ENCODE assay signal across 16 cellular contexts in the genomic region with DNA sequence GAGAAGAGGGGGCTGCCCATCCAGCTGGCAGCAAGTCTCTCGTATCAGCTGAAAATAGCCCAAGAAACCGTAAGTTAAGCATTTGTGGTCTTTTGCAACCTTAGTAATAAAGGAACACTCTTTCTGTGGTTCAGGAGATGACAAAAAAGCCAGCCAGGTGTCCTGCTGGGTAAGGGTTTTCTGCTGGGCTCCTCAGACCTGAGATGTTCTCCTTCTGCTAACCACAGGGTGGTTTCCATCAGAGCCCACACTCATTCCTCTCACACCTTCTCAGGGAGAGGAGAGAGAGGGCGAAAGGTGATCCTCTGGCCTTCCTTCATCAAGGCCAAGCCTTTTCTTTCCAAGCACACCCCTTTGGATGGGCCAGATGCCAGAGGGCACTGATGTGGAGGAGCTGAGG.
DNase-seq lines count a peak whose midpoint lies in the region; ATAC-seq, FAIRE-seq and TF ChIP-seq lines count a peak whose summit lies in the region.
"Had no signal": no experiment of that assay in that cellular context is flagged by ENCODE, and none has a peak within 500 bp of the region (broad histone marks: within the 10 kb centered on the region; RNA-seq: fewer than 3 reads in every experiment).

No MANE protein-coding gene starts in this region.

- H3K79me2 ChIP-seq in GM12878 (ENCODE audit: control insufficient read depth, insufficient read depth, low read length), result no peaks in the 10 kb centered on the region

- CTCF ChIA-PET in GM12878 (lab: Yijun Ruan, JAX), result interaction anchor here (0.7 to 2.1 kb wide), 3 partner anchors 26 to 116 kb away, joined by 3 to 5 read pairs (median 5); no protein-coding TSS in a partner anchor

- intact Hi-C loops in GM12878 (cut with micrococcal nuclease; ENCODE audit: unreplicated experiment), result no loop called here

- ATAC-seq in GM18861 (IDR thresholded peaks at IDR 0.05; ENCODE audit: unreplicated experiment), result peak; percentile 66
- ATAC-seq in GM21515 (IDR thresholded peaks at IDR 0.05; ENCODE audit: unreplicated experiment), result peak; percentile 47
- peak; percentile 42 for ATAC-seq in HG03095 (IDR thresholded peaks at IDR 0.05; ENCODE audit: unreplicated experiment)
- peak; percentile 72 for ATAC-seq in GM12878
- ATAC-seq: gastrocnemius medialis, left lobe of liver, PC-3 had no signal

- RAD21 ChIA-PET in GM12878 (lab: Charles Lee; ENCODE audit: unreplicated experiment), result interaction anchor here (1.1 kb wide), 2 partner anchors 10 to 25 kb away, joined by 3 read pairs; no protein-coding TSS in a partner anchor

- peak in 1 of 2 experiments; percentile 65; a peak in 2 of 4 replicates for TF ChIP-seq EP300 in GM12878 (IDR thresholded peaks at IDR 0.05; ENCODE audit: borderline replicate concordance in 1 of 2, control insufficient read depth in 1 of 2, low read depth in 2 of 2, low read length in 2 of 2)

- H3K27ac ChIP-seq in GM12878 (ENCODE audit: control insufficient read depth, insufficient read depth), result 0 out of 2 replicates have a peak overlapping the region, but pooled peaks have one; percentile 18
- H3K27ac ChIP-seq: dorsolateral prefrontal cortex, gastrocnemius medialis, neural progenitor cell, spleen had no signal

- H3K4me1 Mint-ChIP-seq in immature natural killer cell, result no peaks in the 10 kb centered on the region
- H3K4me1 Mint-ChIP-seq: neural progenitor cell had no signal

- no peak for TF ChIP-seq POLR2A in GM12878 (IDR thresholded peaks at IDR 0.05; ENCODE audit: low read depth, low read length)

- FAIRE-seq in GM12878 (lab: Jason Lieb, UNC) (peak; percentile 97), RCC 7860 (lab: Jason Lieb, UNC) (no peak)

- H3K4me3 Mint-ChIP-seq in immature natural killer cell, result no peak overlapping the region
- H3K4me3 Mint-ChIP-seq: neural progenitor cell; T-helper 2 cell treated with Interferon-gamma antibody and Interleukin-4, amounts not matched to agents 5 μg/mL and 100 μg/mL, for 36 hours had no signal

- no peaks in the 10 kb centered on the region for H3K27me3 ChIP-seq in GM12878 (replicated peaks in 1 of 2; ENCODE audit: control insufficient read depth in 2 of 2, insufficient read depth in 2 of 2, low read length in 1 of 2)
- H3K27me3 ChIP-seq: dorsolateral prefrontal cortex, gastrocnemius medialis, neural progenitor cell, spleen had no signal

- in situ Hi-C loops in GM12878 (cut with MboI), result no loop called here

- peak; percentile 65 for DNase-seq in GM12878 (ENCODE audit: low read depth, low spot score)
- no peak for DNase-seq in stimulated activated CD4-positive, alpha-beta T cell treated with anti-CD3 and anti-CD28 coated beads, Interleukin-12 subunit alpha, Interleukin-12 subunit beta, amount 100 ng/mL, for 4 hours
- no peak for DNase-seq in immature natural killer cell
- no peak for DNase-seq in NCI-H748 (lab: John Stamatoyannopoulos, UW; ENCODE audit: unreplicated experiment)
- DNase-seq in RCC 7860 (ENCODE audit: low spot score), result no peak
- DNase-seq: activated CD8-positive, alpha-beta memory T cell treated with anti-CD3 and anti-CD28 coated beads, Interleukin-2, amount 50 U/mL, for 48 hours; dorsolateral prefrontal cortex; gastrocnemius medialis; PC-3 had no signal

- H3K9ac ChIP-seq in GM12878 (ENCODE audit: control insufficient read depth, insufficient read depth, low read length), result peak overlapping the region; percentile 22; the same call in 1 of the 2 replicates
- H3K9ac ChIP-seq: neural progenitor cell had no signal

- H3K36me3 ChIP-seq in GM12878 (ENCODE audit: control insufficient read depth in 2 of 2, insufficient read depth in 2 of 2, low read length in 1 of 2), result no peaks in the 10 kb centered on the region
- H3K36me3 ChIP-seq: gastrocnemius medialis, neural progenitor cell, spleen had no signal

- POLR2A ChIA-PET in GM12878 (lab: Charles Lee), result interaction anchor here (1.5 kb wide), 1 partner anchor 10 kb away, joined by 6 read pairs; no protein-coding TSS in a partner anchor

- H3K4me2 ChIP-seq in GM12878 (ENCODE audit: control insufficient read depth, insufficient read depth), result peak overlapping the region; percentile 66
- H3K4me2 ChIP-seq: neural progenitor cell had no signal

- no peaks in the 10 kb centered on the region for H3K36me3 Mint-ChIP-seq in immature natural killer cell
- H3K36me3 Mint-ChIP-seq: neural progenitor cell had no signal

- BruUV-seq in GM12878 (replicated peaks; lab: Mats Ljungman, UMichigan), result no TSS peak

- peaks cover 63% of the 10 kb centered on the region for H3K4me1 ChIP-seq in GM12878 (ENCODE audit: control insufficient read depth, insufficient read depth, low read length)
- H3K4me1 ChIP-seq: gastrocnemius medialis, neural progenitor cell had no signal

- WGBS in GM12878 (ENCODE audit: insufficient coverage, insufficient replicate concordance, low lambda C conversion rate, missing lambda C conversion rate), result 0% methylated on average over 3 of the region's 3 CpGs

- H3K4me3 ChIP-seq in GM12878, result no peak overlapping the region
- H3K4me3 ChIP-seq: dorsolateral prefrontal cortex, gastrocnemius medialis, neural progenitor cell, spleen had no signal

- H3K9me3 Mint-ChIP-seq in immature natural killer cell, result no peaks in the 10 kb centered on the region
- H3K9me3 Mint-ChIP-seq: neural progenitor cell; T-helper 2 cell treated with Interferon-gamma antibody and Interleukin-4, amounts not matched to agents 5 μg/mL and 100 μg/mL, for 36 hours had no signal

- SMC1A ChIA-PET in GM12878 (lab: Charles Lee; ENCODE audit: uncharacterized antibody, unreplicated experiment), result interaction anchor here (0.6 to 4.3 kb wide), 4 partner anchors 9 to 84 kb away, joined by 3 to 28 read pairs (median 4); no protein-coding TSS in a partner anchor

- H3K27ac Mint-ChIP-seq in immature natural killer cell, result no peak overlapping the region
- H3K27ac Mint-ChIP-seq: neural progenitor cell; T-helper 2 cell treated with Interferon-gamma antibody and Interleukin-4, amounts not matched to agents 5 μg/mL and 100 μg/mL, for 36 hours had no signal

- no peaks in the 10 kb centered on the region for H3K9me3 ChIP-seq in GM12878 (replicated peaks; ENCODE audit: control insufficient read depth, insufficient read depth, low read length)
- H3K9me3 ChIP-seq: gastrocnemius medialis, spleen had no signal

- H3K27me3 Mint-ChIP-seq in immature natural killer cell (ENCODE audit: low read depth in 3 of 3), result peaks cover 0 to 2% (median 0%) of the 10 kb centered on the region in 3 donors

- no peak for TF ChIP-seq CTCF in GM12878 (IDR thresholded peaks at IDR 0.05 in 2 of 3, conservative IDR thresholded peaks at IDR 0.05 in 1 of 3; ENCODE audit: control insufficient read depth in 2 of 3, extremely low read depth in 1 of 3, insufficient read depth in 1 of 3, low read depth in 3 of 3, low read length in 3 of 3)

- TF ChIP-seq RAD21 in GM12878 (IDR thresholded peaks at IDR 0.05; ENCODE audit: insufficient read depth, low read depth, low read length), result no peak

- H4K20me1 ChIP-seq in GM12878 (ENCODE audit: control insufficient read depth, insufficient read depth), result no peaks in the 10 kb centered on the region

- no peak overlapping the region; the same call in 1 of the 2 replicates for H2AFZ ChIP-seq in GM12878 (ENCODE audit: control insufficient read depth, low read depth, low read length)
- H2AFZ ChIP-seq: neural progenitor cell had no signal

TF ChIP-seq in GM12878, 131 proteins besides CTCF, POLR2A, EP300 and RAD21 (continues in another document):
- TF ChIP-seq FOXK2 (IDR thresholded peaks at IDR 0.05), result no peak
- no peak for TF ChIP-seq SIN3A (IDR thresholded peaks at IDR 0.05; ENCODE audit: low read depth, low read length)
- peak; percentile 24 for TF ChIP-seq SP1 (IDR thresholded peaks at IDR 0.05; ENCODE audit: low read depth, low read length)
- TF ChIP-seq CHD4 (IDR thresholded peaks at IDR 0.05), result no peak
- TF ChIP-seq, protein P1, sequence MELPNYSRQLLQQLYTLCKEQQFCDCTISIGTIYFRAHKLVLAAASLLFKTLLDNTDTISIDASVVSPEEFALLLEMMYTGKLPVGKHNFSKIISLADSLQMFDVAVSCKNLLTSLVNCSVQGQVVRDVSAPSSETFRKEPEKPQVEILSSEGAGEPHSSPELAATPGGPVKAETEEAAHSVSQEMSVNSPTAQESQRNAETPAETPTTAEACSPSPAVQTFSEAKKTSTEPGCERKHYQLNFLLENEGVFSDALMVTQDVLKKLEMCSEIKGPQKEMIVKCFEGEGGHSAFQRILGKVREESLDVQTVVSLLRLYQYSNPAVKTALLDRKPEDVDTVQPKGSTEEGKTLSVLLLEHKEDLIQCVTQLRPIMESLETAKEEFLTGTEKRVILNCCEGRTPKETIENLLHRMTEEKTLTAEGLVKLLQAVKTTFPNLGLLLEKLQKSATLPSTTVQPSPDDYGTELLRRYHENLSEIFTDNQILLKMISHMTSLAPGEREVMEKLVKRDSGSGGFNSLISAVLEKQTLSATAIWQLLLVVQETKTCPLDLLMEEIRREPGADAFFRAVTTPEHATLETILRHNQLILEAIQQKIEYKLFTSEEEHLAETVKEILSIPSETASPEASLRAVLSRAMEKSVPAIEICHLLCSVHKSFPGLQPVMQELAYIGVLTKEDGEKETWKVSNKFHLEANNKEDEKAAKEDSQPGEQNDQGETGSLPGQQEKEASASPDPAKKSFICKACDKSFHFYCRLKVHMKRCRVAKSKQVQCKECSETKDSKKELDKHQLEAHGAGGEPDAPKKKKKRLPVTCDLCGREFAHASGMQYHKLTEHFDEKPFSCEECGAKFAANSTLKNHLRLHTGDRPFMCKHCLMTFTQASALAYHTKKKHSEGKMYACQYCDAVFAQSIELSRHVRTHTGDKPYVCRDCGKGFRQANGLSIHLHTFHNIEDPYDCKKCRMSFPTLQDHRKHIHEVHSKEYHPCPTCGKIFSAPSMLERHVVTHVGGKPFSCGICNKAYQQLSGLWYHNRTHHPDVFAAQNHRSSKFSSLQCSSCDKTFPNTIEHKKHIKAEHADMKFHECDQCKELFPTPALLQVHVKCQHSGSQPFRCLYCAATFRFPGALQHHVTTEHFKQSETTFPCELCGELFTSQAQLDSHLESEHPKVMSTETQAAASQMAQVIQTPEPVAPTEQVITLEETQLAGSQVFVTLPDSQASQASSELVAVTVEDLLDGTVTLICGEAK (IDR thresholded peaks at IDR 0.05; ENCODE audit: borderline replicate concordance), result no peak
- no peak for TF ChIP-seq WRNIP1 (IDR thresholded peaks at IDR 0.05; ENCODE audit: borderline replicate concordance, low read depth, low read length)
